1 cellular context compared by ENCODE assay signal in the genomic region with DNA sequence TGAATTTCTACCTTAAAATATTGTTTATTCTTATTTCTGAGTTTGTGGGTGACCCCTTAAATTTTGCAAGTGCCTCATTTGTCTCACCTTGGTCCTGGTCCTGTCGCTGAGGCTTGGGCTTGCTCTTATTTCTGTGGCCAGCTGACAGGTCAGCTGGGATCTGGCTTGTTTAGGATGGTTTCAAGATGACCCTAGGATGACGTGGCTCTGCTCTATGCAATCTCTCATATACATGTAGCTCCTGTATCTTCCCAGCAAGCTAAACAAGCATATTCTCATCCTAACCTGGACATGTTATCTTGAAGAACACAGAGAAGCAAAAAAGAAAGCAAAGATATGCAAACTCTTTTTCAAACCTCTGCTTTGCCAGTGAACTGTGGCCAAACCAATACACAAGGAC.
TF ChIP-seq lines count a peak whose summit lies in the region.

No MANE protein-coding gene starts in this region.

TF ChIP-seq in H1, 55 proteins besides CTCF, POLR2A, EP300 and RAD21:
- no peak for TF ChIP-seq JUN (IDR thresholded peaks at IDR 0.05; ENCODE audit: low read depth, low read length)
- TF ChIP-seq TBP (IDR thresholded peaks at IDR 0.05; ENCODE audit: low read depth, low read length) = no peak
- no peak for TF ChIP-seq BACH1 (IDR thresholded peaks at IDR 0.05; ENCODE audit: low read length)
- TF ChIP-seq POU5F1 (IDR thresholded peaks at IDR 0.05; ENCODE audit: low read depth, low read length) = no peak
- no peak for TF ChIP-seq SAP30 (IDR thresholded peaks at IDR 0.05; ENCODE audit: insufficient read depth, insufficient replicate concordance, low read length)
- no peak for TF ChIP-seq SRF (IDR thresholded peaks at IDR 0.05; ENCODE audit: low read depth, low read length)
- no peak for TF ChIP-seq TCF12 (IDR thresholded peaks at IDR 0.05; ENCODE audit: low read depth, low read length)
- TF ChIP-seq SUZ12 (IDR thresholded peaks at IDR 0.05; ENCODE audit: low read length) = no peak
- no peak for TF ChIP-seq POLR2AphosphoS5 (IDR thresholded peaks at IDR 0.05; ENCODE audit: low read depth, low read length)
TF ChIP-seq in H1: peak in this region for 0.
